18 cellular contexts compared by ENCODE assay signal in genomic region chr19:40582467-40582866, GRCh38. TPM values are rescaled to one million over a fixed set of nuclear protein-coding genes. Genes with fewer than 3 reads are reported as not detected.
DNase-seq lines count a peak whose midpoint lies in the region; ATAC-seq, FAIRE-seq and TF ChIP-seq lines count a peak whose summit lies in the region.
"Had no signal": no experiment of that assay in that cellular context is flagged by ENCODE, and none has a peak within 500 bp of the region (broad histone marks: within the 10 kb centered on the region; RNA-seq: fewer than 3 reads in every experiment).

No MANE protein-coding gene starts in this region.

- no peak overlapping the region for H3K4me2 ChIP-seq in astrocyte (ENCODE audit: low read length)

- H3K36me3 ChIP-seq in CD4-positive, alpha-beta memory T cell (ENCODE audit: insufficient read depth, low read length): peaks cover 65% of the 10 kb centered on the region
- H3K36me3 ChIP-seq in astrocyte (ENCODE audit: insufficient read depth, low read length): peaks cover 3% of the 10 kb centered on the region

- peaks cover 39% of the 10 kb centered on the region for H3K36me3 Mint-ChIP-seq in activated T-cell treated with anti-CD3 and anti-CD28 coated beads, Interleukin-2, amount 50 U/mL, for 4 hours (ENCODE audit: insufficient read depth)
- peaks cover 49 to 65% of the 10 kb centered on the region in 2 donors for H3K36me3 Mint-ChIP-seq in CD4-positive, alpha-beta memory T cell
- peaks cover 34% of the 10 kb centered on the region for H3K36me3 Mint-ChIP-seq in astrocyte (ENCODE audit: low read depth, unreplicated experiment)
- peaks cover 51 to 71% of the 10 kb centered on the region in 2 donors for H3K36me3 Mint-ChIP-seq in stimulated activated naive B cell treated with anti-CD40 and anti-IgM and Interleukin-4, amounts not matched to agents 10 μg/mL and 1 μg/mL and 100 μg/mL, for 72 hours

- H3K4me3 Mint-ChIP-seq in activated T-cell treated with anti-CD3 and anti-CD28 coated beads, Interleukin-2, amount 50 U/mL, for 4 hours: peak overlapping the region; percentile 5
- no peak overlapping the region for H3K4me3 Mint-ChIP-seq in CD4-positive, alpha-beta memory T cell
- H3K4me3 Mint-ChIP-seq in astrocyte (ENCODE audit: unreplicated experiment): no peak overlapping the region
- no peak overlapping the region for H3K4me3 Mint-ChIP-seq in stimulated activated naive B cell treated with anti-CD40 and anti-IgM and Interleukin-4, amounts not matched to agents 10 μg/mL and 1 μg/mL and 100 μg/mL, for 72 hours

- H3K9me3 Mint-ChIP-seq in activated T-cell treated with anti-CD3 and anti-CD28 coated beads, Interleukin-2, amount 50 U/mL, for 4 hours: no peaks in the 10 kb centered on the region
- peaks cover 0 to 2% (median 0%) of the 10 kb centered on the region in 8 donors for H3K9me3 Mint-ChIP-seq in CD4-positive, alpha-beta memory T cell
- H3K9me3 Mint-ChIP-seq in astrocyte (ENCODE audit: unreplicated experiment): no peaks in the 10 kb centered on the region
- H3K9me3 Mint-ChIP-seq in stimulated activated naive B cell treated with anti-CD40 and anti-IgM and Interleukin-4, amounts not matched to agents 10 μg/mL and 1 μg/mL and 100 μg/mL, for 72 hours: no peaks in the 10 kb centered on the region

- no peak for FAIRE-seq in astrocyte (lab: Jason Lieb, UNC)
- FAIRE-seq: A204.1 had no signal

- peaks cover 14% of the 10 kb centered on the region for H3K4me1 ChIP-seq in CD4-positive, alpha-beta memory T cell (ENCODE audit: insufficient read depth, low read length)
- peaks cover 15% of the 10 kb centered on the region for H3K4me1 ChIP-seq in astrocyte (ENCODE audit: insufficient read depth, low read length)

- no peaks in the 10 kb centered on the region for H3K9me3 ChIP-seq in CD4-positive, alpha-beta memory T cell (ENCODE audit: control insufficient read depth in 1 of 2, low read length in 2 of 2)
- no peaks in the 10 kb centered on the region for H3K9me3 ChIP-seq in astrocyte (ENCODE audit: insufficient read depth, low read depth, low read length)
- H3K9me3 ChIP-seq: MG63 had no signal

- no peak for DNase-seq in activated T-cell treated with anti-CD3 and anti-CD28 coated beads, Interleukin-2, amount 50 U/mL, for 4 hours
- no peak for DNase-seq in activated T-cell treated with anti-CD3 and anti-CD28 coated beads for 4 hours
- no peak for DNase-seq in CD4-positive, alpha-beta memory T cell
- DNase-seq in astrocyte (ENCODE audit: low read depth): no peak
- no peak for DNase-seq in stimulated activated naive B cell treated with anti-CD40 and anti-IgM and Interleukin-4, amounts not matched to agents 10 μg/mL and 1 μg/mL and 100 μg/mL, for 72 hours
- DNase-seq in NK-92 treated with Interleukin-12 subunit alpha and Interleukin-12 subunit beta, amount 100 ng/mL, for 24 hours (lab: John Stamatoyannopoulos, UW): no peak
- DNase-seq: DMS79, Karpas-422, MG63, NCI-H1092, NCI-H146, NCI-H2081 treated with DMSO at 0.1 percent for 48 hours, NCI-H510A treated with DMSO at 0.1 percent for 48 hours, NCI-H82 had no signal

- no peaks in the 10 kb centered on the region for H4K20me1 ChIP-seq in astrocyte (ENCODE audit: insufficient read depth, low read length)

- no peak for TF ChIP-seq CTCF in astrocyte (IDR thresholded peaks at IDR 0.05; ENCODE audit: insufficient read depth, low read depth, low read length)

- H3K27ac Mint-ChIP-seq in CD4-positive, alpha-beta memory T cell: peak overlapping the region in 4 of 7 donors; percentile 15 to 44 (median 34)
- peak overlapping the region; percentile 41 for H3K27ac Mint-ChIP-seq in astrocyte (ENCODE audit: unreplicated experiment)
- H3K27ac Mint-ChIP-seq in stimulated activated naive B cell treated with anti-CD40 and anti-IgM and Interleukin-4, amounts not matched to agents 10 μg/mL and 1 μg/mL and 100 μg/mL, for 72 hours: peak overlapping the region; percentile 16

- H3K79me2 ChIP-seq in astrocyte (ENCODE audit: insufficient read depth, low read length): peaks cover 3% of the 10 kb centered on the region

- no peaks in the 10 kb centered on the region for H3K27me3 ChIP-seq in CD4-positive, alpha-beta memory T cell (ENCODE audit: insufficient read depth, low read length)
- H3K27me3 ChIP-seq in astrocyte (ENCODE audit: insufficient read depth, low read length): no peaks in the 10 kb centered on the region
- H3K27me3 ChIP-seq: MG63 had no signal

- H3K9ac ChIP-seq in astrocyte (ENCODE audit: low read length): no peak overlapping the region

- intact Hi-C loops in CD4-positive, alpha-beta memory T cell (cut with micrococcal nuclease): no loop called here

- H3K27ac ChIP-seq in CD4-positive, alpha-beta memory T cell (ENCODE audit: low read depth, low read length): no peak overlapping the region
- no peak overlapping the region for H3K27ac ChIP-seq in astrocyte (ENCODE audit: low read depth, low read length)

- H3K27me3 Mint-ChIP-seq in activated T-cell treated with anti-CD3 and anti-CD28 coated beads, Interleukin-2, amount 50 U/mL, for 4 hours (ENCODE audit: low read depth): no peaks in the 10 kb centered on the region
- no peaks in the 10 kb centered on the region for H3K27me3 Mint-ChIP-seq in CD4-positive, alpha-beta memory T cell
- H3K27me3 Mint-ChIP-seq in astrocyte (ENCODE audit: low read depth, unreplicated experiment): no peaks in the 10 kb centered on the region
- no peaks in the 10 kb centered on the region for H3K27me3 Mint-ChIP-seq in stimulated activated naive B cell treated with anti-CD40 and anti-IgM and Interleukin-4, amounts not matched to agents 10 μg/mL and 1 μg/mL and 100 μg/mL, for 72 hours

- H3K4me1 Mint-ChIP-seq in activated T-cell treated with anti-CD3 and anti-CD28 coated beads, Interleukin-2, amount 50 U/mL, for 4 hours (ENCODE audit: low read depth): peaks cover 17% of the 10 kb centered on the region
- H3K4me1 Mint-ChIP-seq in CD4-positive, alpha-beta memory T cell: peaks cover 19 to 25% (median 20%) of the 10 kb centered on the region in 4 donors
- H3K4me1 Mint-ChIP-seq in astrocyte (ENCODE audit: low read depth, unreplicated experiment): peaks cover 4% of the 10 kb centered on the region
- peaks cover 29 to 48% of the 10 kb centered on the region in 2 donors for H3K4me1 Mint-ChIP-seq in stimulated activated naive B cell treated with anti-CD40 and anti-IgM and Interleukin-4, amounts not matched to agents 10 μg/mL and 1 μg/mL and 100 μg/mL, for 72 hours

- no peak overlapping the region for H3K4me3 ChIP-seq in CD4-positive, alpha-beta memory T cell (ENCODE audit: low read length in 2 of 2)
- no peak overlapping the region for H3K4me3 ChIP-seq in astrocyte (ENCODE audit: insufficient read depth, low read depth, low read length)
- H3K4me3 ChIP-seq: MG63 had no signal

- POLR2A ChIA-PET in CD4-positive, alpha-beta memory T cell (lab: Charles Lee; ENCODE audit: partially characterized antibody): no interaction called here

- no peak overlapping the region for H2AFZ ChIP-seq in astrocyte (ENCODE audit: low read depth, low read length)

- ATAC-seq in activated T-cell treated with anti-CD3 and anti-CD28 coated beads, Interleukin-2, amount 50 U/mL, for 4 hours: no peak
- ATAC-seq in stimulated activated naive B cell treated with anti-CD40 and anti-IgM and Interleukin-4, amounts not matched to agents 10 μg/mL and 1 μg/mL and 100 μg/mL, for 72 hours (replicated peaks): no peak
- ATAC-seq in HG02759 (IDR thresholded peaks at IDR 0.05; ENCODE audit: unreplicated experiment) (no peak), HG02588 (IDR thresholded peaks at IDR 0.05; ENCODE audit: unreplicated experiment) (no peak)
- ATAC-seq: HCT116 had no signal

- CTCF ChIA-PET in CD4-positive, alpha-beta memory T cell (lab: Charles Lee; ENCODE audit: partially characterized antibody): interaction anchor here (1.3 to 1.4 kb wide), 2 partner anchors 33 to 42 kb away, joined by 3 to 4 read pairs; no protein-coding TSS in a partner anchor

RNA-seq across cellular contexts. Expression of gene SHKBP1, which starts 5.8 kb away (rescaled TPM):
- total RNA-seq in activated T-cell treated with anti-CD3 and anti-CD28 coated beads, Interleukin-2, amount 50 U/mL, for 4 hours: 10 to 100 TPM; 80.1 to 86.1 (median 84.8) TPM
- 100 to 1,000 TPM; 167 to 170 TPM for total RNA-seq in CD4-positive, alpha-beta memory T cell
- polyA plus RNA-seq in CD4-positive, alpha-beta memory T cell: 100 to 1,000 TPM; 137 to 155 TPM
- total RNA-seq in astrocyte: 56.3 and 60.4 TPM in 2 replicates

RNA-seq across cellular contexts. Expression of gene LTBP4, which starts 18.7 kb away (rescaled TPM):
- total RNA-seq in activated T-cell treated with anti-CD3 and anti-CD28 coated beads, Interleukin-2, amount 50 U/mL, for 4 hours: 100 to 1,000 TPM; 210 to 251 (median 213) TPM
- total RNA-seq in CD4-positive, alpha-beta memory T cell: 100 to 1,000 TPM; 157 to 158 TPM
- 10 to 100 TPM; 26.0 to 49.4 TPM for polyA plus RNA-seq in CD4-positive, alpha-beta memory T cell
- 46.9 and 63.5 TPM in 2 replicates for total RNA-seq in astrocyte
